Comparison of ENCODE assay signal across 1 cellular context in the genomic region with DNA sequence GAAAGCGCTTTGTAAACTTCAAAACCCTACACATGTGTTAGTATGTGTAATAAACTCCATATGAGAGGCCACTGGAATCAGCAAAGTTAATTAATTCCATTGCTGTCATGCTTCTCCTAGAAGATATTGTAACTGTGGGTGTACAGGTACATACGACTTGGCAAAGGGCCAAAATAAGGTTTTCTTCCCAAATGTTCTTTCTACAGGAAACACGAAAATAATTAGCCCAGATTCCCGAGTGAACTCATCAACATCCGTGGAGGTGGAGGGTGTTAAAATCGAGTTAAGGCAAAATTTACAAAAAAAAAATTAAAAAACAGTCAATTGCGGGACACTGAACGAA.
TF ChIP-seq lines count a peak whose summit lies in the region.

No MANE protein-coding gene starts in this region.

TF ChIP-seq in HEK293, 187 proteins besides CTCF, POLR2A, EP300 and RAD21 (continued from another document):
- TF ChIP-seq, protein P1, sequence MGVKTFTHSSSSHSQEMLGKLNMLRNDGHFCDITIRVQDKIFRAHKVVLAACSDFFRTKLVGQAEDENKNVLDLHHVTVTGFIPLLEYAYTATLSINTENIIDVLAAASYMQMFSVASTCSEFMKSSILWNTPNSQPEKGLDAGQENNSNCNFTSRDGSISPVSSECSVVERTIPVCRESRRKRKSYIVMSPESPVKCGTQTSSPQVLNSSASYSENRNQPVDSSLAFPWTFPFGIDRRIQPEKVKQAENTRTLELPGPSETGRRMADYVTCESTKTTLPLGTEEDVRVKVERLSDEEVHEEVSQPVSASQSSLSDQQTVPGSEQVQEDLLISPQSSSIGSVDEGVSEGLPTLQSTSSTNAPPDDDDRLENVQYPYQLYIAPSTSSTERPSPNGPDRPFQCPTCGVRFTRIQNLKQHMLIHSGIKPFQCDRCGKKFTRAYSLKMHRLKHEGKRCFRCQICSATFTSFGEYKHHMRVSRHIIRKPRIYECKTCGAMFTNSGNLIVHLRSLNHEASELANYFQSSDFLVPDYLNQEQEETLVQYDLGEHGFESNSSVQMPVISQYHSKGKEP (tag by site-specific recombination; IDR thresholded peaks at IDR 0.05), result peak; percentile 81
- TF ChIP-seq, protein P2, sequence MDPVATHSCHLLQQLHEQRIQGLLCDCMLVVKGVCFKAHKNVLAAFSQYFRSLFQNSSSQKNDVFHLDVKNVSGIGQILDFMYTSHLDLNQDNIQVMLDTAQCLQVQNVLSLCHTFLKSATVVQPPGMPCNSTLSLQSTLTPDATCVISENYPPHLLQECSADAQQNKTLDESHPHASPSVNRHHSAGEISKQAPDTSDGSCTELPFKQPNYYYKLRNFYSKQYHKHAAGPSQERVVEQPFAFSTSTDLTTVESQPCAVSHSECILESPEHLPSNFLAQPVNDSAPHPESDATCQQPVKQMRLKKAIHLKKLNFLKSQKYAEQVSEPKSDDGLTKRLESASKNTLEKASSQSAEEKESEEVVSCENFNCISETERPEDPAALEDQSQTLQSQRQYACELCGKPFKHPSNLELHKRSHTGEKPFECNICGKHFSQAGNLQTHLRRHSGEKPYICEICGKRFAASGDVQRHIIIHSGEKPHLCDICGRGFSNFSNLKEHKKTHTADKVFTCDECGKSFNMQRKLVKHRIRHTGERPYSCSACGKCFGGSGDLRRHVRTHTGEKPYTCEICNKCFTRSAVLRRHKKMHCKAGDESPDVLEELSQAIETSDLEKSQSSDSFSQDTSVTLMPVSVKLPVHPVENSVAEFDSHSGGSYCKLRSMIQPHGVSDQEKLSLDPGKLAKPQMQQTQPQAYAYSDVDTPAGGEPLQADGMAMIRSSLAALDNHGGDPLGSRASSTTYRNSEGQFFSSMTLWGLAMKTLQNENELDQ (tag by site-specific recombination; IDR thresholded peaks at IDR 0.05; ENCODE audit: low read depth), result no peak
- TF ChIP-seq, protein P3, sequence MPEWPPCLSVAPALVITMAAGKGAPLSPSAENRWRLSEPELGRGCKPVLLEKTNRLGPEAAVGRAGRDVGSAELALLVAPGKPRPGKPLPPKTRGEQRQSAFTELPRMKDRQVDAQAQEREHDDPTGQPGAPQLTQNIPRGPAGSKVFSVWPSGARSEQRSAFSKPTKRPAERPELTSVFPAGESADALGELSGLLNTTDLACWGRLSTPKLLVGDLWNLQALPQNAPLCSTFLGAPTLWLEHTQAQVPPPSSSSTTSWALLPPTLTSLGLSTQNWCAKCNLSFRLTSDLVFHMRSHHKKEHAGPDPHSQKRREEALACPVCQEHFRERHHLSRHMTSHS (tag by site-specific recombination; IDR thresholded peaks at IDR 0.05), result no peak
- TF ChIP-seq ZNF610 (tag by site-specific recombination; IDR thresholded peaks at IDR 0.05; ENCODE audit: borderline replicate concordance) (no peak), ZBTB17 (tag by site-specific recombination; IDR thresholded peaks at IDR 0.05) (no peak), ZNF544 (tag by site-specific recombination; IDR thresholded peaks at IDR 0.05) (0 out of 2 replicates have a peak, but pooled peaks have one; percentile 50), ZNF37A (tag by site-specific recombination; IDR thresholded peaks at IDR 0.05) (peak; percentile 66; the same call in 1 of the 2 replicates), ZNF221 (tag by site-specific recombination; IDR thresholded peaks at IDR 0.05; ENCODE audit: borderline replicate concordance) (peak; percentile 59; the same call in 1 of the 2 replicates), MYNN (tag by site-specific recombination; IDR thresholded peaks at IDR 0.05; ENCODE audit: borderline replicate concordance) (no peak), GLI4 (tag by site-specific recombination; IDR thresholded peaks at IDR 0.05) (no peak), ZNF830 (tag by site-specific recombination; IDR thresholded peaks at IDR 0.05; ENCODE audit: low read depth) (peak; percentile 84), ZNF214 (tag by site-specific recombination; IDR thresholded peaks at IDR 0.05; ENCODE audit: borderline replicate concordance) (peak; percentile 65; the same call in 1 of the 2 replicates), ZNF549 (tag by site-specific recombination; IDR thresholded peaks at IDR 0.05) (peak; percentile 60; the same call in 1 of the 2 replicates), ZNF473 (tag by site-specific recombination; IDR thresholded peaks at IDR 0.05) (no peak), ZNF660 (tag by site-specific recombination; IDR thresholded peaks at IDR 0.05) (peak; percentile 93), ZNF274 (IDR thresholded peaks at IDR 0.05; ENCODE audit: low read length) (no peak), ZNF274 (tag by site-specific recombination; IDR thresholded peaks at IDR 0.05; ENCODE audit: borderline replicate concordance) (no peak), ZNF558 (tag by site-specific recombination; IDR thresholded peaks at IDR 0.05) (no peak), ZNF548 (tag by site-specific recombination; IDR thresholded peaks at IDR 0.05) (no peak), ZNF175 (tag by site-specific recombination; IDR thresholded peaks at IDR 0.05) (no peak), ZEB2 (tag by site-specific recombination; IDR thresholded peaks at IDR 0.05) (peak; percentile 50; the same call in 1 of the 2 replicates), ZFHX2 (tag by site-specific recombination; conservative IDR thresholded peaks at IDR 0.05) (peak; percentile 14; the same call in 1 of the 2 replicates), ZNF600 (tag by site-specific recombination; IDR thresholded peaks at IDR 0.05) (no peak), KLF10 (tag by site-specific recombination; IDR thresholded peaks at IDR 0.05) (peak; percentile 65), ZXDB (tag by site-specific recombination; IDR thresholded peaks at IDR 0.05) (no peak), ZNF114 (tag by site-specific recombination; IDR thresholded peaks at IDR 0.05) (no peak), ZNF140 (tag by site-specific recombination; IDR thresholded peaks at IDR 0.05) (no peak)
- TF ChIP-seq, protein P4, sequence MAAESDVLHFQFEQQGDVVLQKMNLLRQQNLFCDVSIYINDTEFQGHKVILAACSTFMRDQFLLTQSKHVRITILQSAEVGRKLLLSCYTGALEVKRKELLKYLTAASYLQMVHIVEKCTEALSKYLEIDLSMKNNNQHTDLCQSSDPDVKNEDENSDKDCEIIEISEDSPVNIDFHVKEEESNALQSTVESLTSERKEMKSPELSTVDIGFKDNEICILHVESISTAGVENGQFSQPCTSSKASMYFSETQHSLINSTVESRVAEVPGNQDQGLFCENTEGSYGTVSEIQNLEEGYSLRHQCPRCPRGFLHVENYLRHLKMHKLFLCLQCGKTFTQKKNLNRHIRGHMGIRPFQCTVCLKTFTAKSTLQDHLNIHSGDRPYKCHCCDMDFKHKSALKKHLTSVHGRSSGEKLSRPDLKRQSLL (tag by site-specific recombination; IDR thresholded peaks at IDR 0.05), result 0 out of 2 replicates have a peak, but pooled peaks have one; percentile 11
- TF ChIP-seq, protein P5, sequence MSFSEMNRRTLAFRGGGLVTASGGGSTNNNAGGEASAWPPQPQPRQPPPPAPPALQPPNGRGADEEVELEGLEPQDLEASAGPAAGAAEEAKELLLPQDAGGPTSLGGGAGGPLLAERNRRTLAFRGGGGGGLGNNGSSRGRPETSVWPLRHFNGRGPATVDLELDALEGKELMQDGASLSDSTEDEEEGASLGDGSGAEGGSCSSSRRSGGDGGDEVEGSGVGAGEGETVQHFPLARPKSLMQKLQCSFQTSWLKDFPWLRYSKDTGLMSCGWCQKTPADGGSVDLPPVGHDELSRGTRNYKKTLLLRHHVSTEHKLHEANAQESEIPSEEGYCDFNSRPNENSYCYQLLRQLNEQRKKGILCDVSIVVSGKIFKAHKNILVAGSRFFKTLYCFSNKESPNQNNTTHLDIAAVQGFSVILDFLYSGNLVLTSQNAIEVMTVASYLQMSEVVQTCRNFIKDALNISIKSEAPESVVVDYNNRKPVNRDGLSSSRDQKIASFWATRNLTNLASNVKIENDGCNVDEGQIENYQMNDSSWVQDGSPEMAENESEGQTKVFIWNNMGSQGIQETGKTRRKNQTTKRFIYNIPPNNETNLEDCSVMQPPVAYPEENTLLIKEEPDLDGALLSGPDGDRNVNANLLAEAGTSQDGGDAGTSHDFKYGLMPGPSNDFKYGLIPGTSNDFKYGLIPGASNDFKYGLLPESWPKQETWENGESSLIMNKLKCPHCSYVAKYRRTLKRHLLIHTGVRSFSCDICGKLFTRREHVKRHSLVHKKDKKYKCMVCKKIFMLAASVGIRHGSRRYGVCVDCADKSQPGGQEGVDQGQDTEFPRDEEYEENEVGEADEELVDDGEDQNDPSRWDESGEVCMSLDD (tag by site-specific recombination; IDR thresholded peaks at IDR 0.05), result no peak
- TF ChIP-seq, protein P6, sequence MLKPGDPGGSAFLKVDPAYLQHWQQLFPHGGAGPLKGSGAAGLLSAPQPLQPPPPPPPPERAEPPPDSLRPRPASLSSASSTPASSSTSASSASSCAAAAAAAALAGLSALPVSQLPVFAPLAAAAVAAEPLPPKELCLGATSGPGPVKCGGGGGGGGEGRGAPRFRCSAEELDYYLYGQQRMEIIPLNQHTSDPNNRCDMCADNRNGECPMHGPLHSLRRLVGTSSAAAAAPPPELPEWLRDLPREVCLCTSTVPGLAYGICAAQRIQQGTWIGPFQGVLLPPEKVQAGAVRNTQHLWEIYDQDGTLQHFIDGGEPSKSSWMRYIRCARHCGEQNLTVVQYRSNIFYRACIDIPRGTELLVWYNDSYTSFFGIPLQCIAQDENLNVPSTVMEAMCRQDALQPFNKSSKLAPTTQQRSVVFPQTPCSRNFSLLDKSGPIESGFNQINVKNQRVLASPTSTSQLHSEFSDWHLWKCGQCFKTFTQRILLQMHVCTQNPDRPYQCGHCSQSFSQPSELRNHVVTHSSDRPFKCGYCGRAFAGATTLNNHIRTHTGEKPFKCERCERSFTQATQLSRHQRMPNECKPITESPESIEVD (tag by site-specific recombination; IDR thresholded peaks at IDR 0.05), result peak; percentile 28; the same call in 1 of the 2 replicates
- TF ChIP-seq, protein P7, sequence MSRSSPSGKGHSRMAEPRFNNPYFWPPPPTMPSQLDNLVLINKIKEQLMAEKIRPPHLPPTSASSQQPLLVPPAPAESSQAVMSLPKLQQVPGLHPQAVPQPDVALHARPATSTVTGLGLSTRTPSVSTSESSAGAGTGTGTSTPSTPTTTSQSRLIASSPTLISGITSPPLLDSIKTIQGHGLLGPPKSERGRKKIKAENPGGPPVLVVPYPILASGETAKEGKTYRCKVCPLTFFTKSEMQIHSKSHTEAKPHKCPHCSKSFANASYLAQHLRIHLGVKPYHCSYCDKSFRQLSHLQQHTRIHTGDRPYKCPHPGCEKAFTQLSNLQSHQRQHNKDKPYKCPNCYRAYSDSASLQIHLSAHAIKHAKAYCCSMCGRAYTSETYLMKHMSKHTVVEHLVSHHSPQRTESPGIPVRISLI (tag by site-specific recombination; IDR thresholded peaks at IDR 0.05), result 0 out of 2 replicates have a peak, but pooled peaks have one; percentile 27
- TF ChIP-seq, protein P8, sequence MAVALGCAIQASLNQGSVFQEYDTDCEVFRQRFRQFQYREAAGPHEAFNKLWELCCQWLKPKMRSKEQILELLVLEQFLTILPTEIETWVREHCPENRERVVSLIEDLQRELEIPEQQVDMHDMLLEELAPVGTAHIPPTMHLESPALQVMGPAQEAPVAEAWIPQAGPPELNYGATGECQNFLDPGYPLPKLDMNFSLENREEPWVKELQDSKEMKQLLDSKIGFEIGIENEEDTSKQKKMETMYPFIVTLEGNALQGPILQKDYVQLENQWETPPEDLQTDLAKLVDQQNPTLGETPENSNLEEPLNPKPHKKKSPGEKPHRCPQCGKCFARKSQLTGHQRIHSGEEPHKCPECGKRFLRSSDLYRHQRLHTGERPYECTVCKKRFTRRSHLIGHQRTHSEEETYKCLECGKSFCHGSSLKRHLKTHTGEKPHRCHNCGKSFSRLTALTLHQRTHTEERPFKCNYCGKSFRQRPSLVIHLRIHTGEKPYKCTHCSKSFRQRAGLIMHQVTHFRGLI (tag by site-specific recombination; IDR thresholded peaks at IDR 0.05), result no peak
